In genomic region chr7:108569381-108570145, GRCh38 we compare ENCODE assay signal across 8 cellular contexts. TPM values are rescaled to one million over a fixed set of nuclear protein-coding genes. Genes with fewer than 3 reads are reported as not detected.
A peak's percentile ranks its signal among the peaks of the same experiment; 100 is the strongest.
DNase-seq lines count a peak whose midpoint lies in the region; ATAC-seq, FAIRE-seq and TF ChIP-seq lines count a peak whose summit lies in the region.

TSS of gene DNAJB9 (plus strand) at chr7:108569874. CDS start at chr7:108571727, 1,853 bp downstream.
TSS of gene THAP5 (minus strand) at chr7:108569706. CDS start at chr7:108569569, 137 bp downstream.

- TF ChIP-seq CTCF in ascending aorta (IDR thresholded peaks at IDR 0.05) (no peak), right atrium auricular region (IDR thresholded peaks at IDR 0.05) (no peak), psoas muscle (IDR thresholded peaks at IDR 0.05) (no peak)

- H3K9me3 ChIP-seq in ascending aorta (peaks cover 0 to 7% of the 10 kb centered on the region in 2 donors), right atrium auricular region (no peaks in the 10 kb centered on the region), psoas muscle (no peaks in the 10 kb centered on the region)

- H3K27ac ChIP-seq in ascending aorta (peak within 1 kb of the TSS; percentile 98), right atrium auricular region (peak within 1 kb of the TSS; percentile 90 to 99), psoas muscle (peak within 1 kb of the TSS; percentile 94)

- no peaks in the 10 kb centered on the region for H3K27me3 ChIP-seq in ascending aorta
- H3K27me3 ChIP-seq in right atrium auricular region = no peaks in the 10 kb centered on the region
- H3K27me3 ChIP-seq in psoas muscle (ENCODE audit: insufficient read depth in 3 of 3, low read length in 2 of 3) = no peaks in the 10 kb centered on the region

- FAIRE-seq in urothelium cell line (lab: Jason Lieb, UNC) = peak; percentile 97

- WGBS in psoas muscle, 3 donors = 0% methylated on average over 65 of the region's 65 CpGs

- H3K4me3 ChIP-seq in ascending aorta (peak within 1 kb of the TSS; percentile 77 to 87), right atrium auricular region (peak within 1 kb of the TSS; percentile 87 to 91), psoas muscle (peak within 1 kb of the TSS; percentile 90)

- ATAC-seq in GM18499 (IDR thresholded peaks at IDR 0.05; ENCODE audit: insufficient read depth, unreplicated experiment) (peak; percentile 93), HG02943 (IDR thresholded peaks at IDR 0.05; ENCODE audit: low read depth, unreplicated experiment) (peak; percentile 93), psoas muscle (peak; percentile 96 to 98 (median 98))

- intact Hi-C loops in T-helper 2 cell treated with Interferon-gamma antibody and Interleukin-4, amounts not matched to agents 100 ng/mL and 5 ng/mL, for 36 hours (cut with micrococcal nuclease) = loop anchor here (1.0 to 5.0 kb wide), 5 partner anchors 43 to 1401 kb away; partner anchors contain the start of genes CBLL1, COG5, DUS4L and HBP1
- intact Hi-C loops in ascending aorta (cut with DNase I) (loop anchor here (1.0 to 5.0 kb wide), 2 partner anchors 43 to 972 kb away; partner anchors contain the start of gene PNPLA8), psoas muscle (cut with DNase I) (loop anchor here (1.0 to 2.0 kb wide), 2 partner anchors 43 kb away; partner anchors contain the start of gene PNPLA8 (in 2 of the 2))

- H3K4me1 ChIP-seq in ascending aorta = peaks cover 4 to 11% of the 10 kb centered on the region in 2 donors
- H3K4me1 ChIP-seq in right atrium auricular region = peaks cover 0 to 38% of the 10 kb centered on the region in 2 donors
- H3K4me1 ChIP-seq in psoas muscle = peaks cover 53% of the 10 kb centered on the region

- DNase-seq in NCI-H187 treated with DMSO at 0.1 percent for 48 hours (lab: John Stamatoyannopoulos, UW) (peak; percentile 93), ascending aorta (ENCODE audit: low spot score in 2 of 2) (peak; percentile 99 to 100), right atrium auricular region (ENCODE audit: low spot score) (peak; percentile 99), psoas muscle (peak; percentile 99 to 100), urothelium cell line (ENCODE audit: low spot score) (peak; percentile 99)

- peaks cover 5 to 32% of the 10 kb centered on the region in 2 donors for H3K36me3 ChIP-seq in ascending aorta
- H3K36me3 ChIP-seq in right atrium auricular region = peaks cover 13% of the 10 kb centered on the region
- H3K36me3 ChIP-seq in psoas muscle (ENCODE audit: insufficient read depth in 1 of 2, low read depth in 1 of 2) = peaks cover 0 to 38% of the 10 kb centered on the region in 2 donors

RNA-seq across cellular contexts. Expression of gene DNAJB9, which starts in this region (rescaled TPM):
- 22.1 and 27.2 TPM in 2 replicates for total RNA-seq in T-helper 2 cell treated with Interferon-gamma antibody and Interleukin-4, amounts not matched to agents 100 ng/mL and 5 ng/mL, for 36 hours
- total RNA-seq in ascending aorta = 7.5 TPM
- 10 to 100 TPM; 60.2 to 100.0 TPM for total RNA-seq in right atrium auricular region
- total RNA-seq in psoas muscle = 10 to 100 TPM; 25.5 to 33.8 (median 29.1) TPM
- 10 to 100 TPM; 48.5 to 55.0 (median 52.7) TPM for polyA plus RNA-seq in psoas muscle

RNA-seq across cellular contexts. Expression of gene THAP5, which starts in this region (rescaled TPM):
- total RNA-seq in T-helper 2 cell treated with Interferon-gamma antibody and Interleukin-4, amounts not matched to agents 100 ng/mL and 5 ng/mL, for 36 hours = 32.8 and 33.1 TPM in 2 replicates
- total RNA-seq in ascending aorta (18.1 TPM), right atrium auricular region (10 to 100 TPM; 23.3 to 28.9 TPM), psoas muscle (10 to 100 TPM; 23.1 to 40.3 (median 28.1) TPM)
- polyA plus RNA-seq in psoas muscle = 10 to 100 TPM; 10.2 to 37.9 (median 11.5) TPM

Comparison
In these comparisons a context has a peak if more than half of its experiments do, and no peak if none do; other contexts are left out.
1. Peak in every context shown above with its lines: DNase-seq, ATAC-seq, H3K4me3 ChIP-seq and H3K27ac ChIP-seq.